In genomic region chr1:94417962-94418663, GRCh38 we compare ENCODE assay signal across 1 cellular context.
TF ChIP-seq lines count a peak whose summit lies in the region.

ABCD3 (plus strand) TSS chr1:94418389; CDS start chr1:94418479, 90 bp downstream.

TF ChIP-seq in K562, 482 proteins besides CTCF, POLR2A, EP300 and RAD21 (continued from another document and continues in another):
- TF ChIP-seq GMEB1 (CRISPR knock-in tag; IDR thresholded peaks at IDR 0.05): peak; percentile 67
- peak; percentile 53 for TF ChIP-seq E2F8 (IDR thresholded peaks at IDR 0.05; ENCODE audit: low read depth, partially characterized antibody)
- TF ChIP-seq ESRRA (IDR thresholded peaks at IDR 0.05; ENCODE audit: borderline replicate concordance, low read depth): no peak
- TF ChIP-seq BCL6 (CRISPR knock-in tag; IDR thresholded peaks at IDR 0.05): no peak
- TF ChIP-seq CHD7 (IDR thresholded peaks at IDR 0.05; ENCODE audit: low read depth, low read length): no peak
- no peak; the same call in 1 of the 2 replicates for TF ChIP-seq RFX1 (IDR thresholded peaks at IDR 0.05)
- peak; percentile 76 for TF ChIP-seq TAF1 (IDR thresholded peaks at IDR 0.05; ENCODE audit: control insufficient read depth, extremely low read depth, insufficient read depth, low read length, severe bottlenecking)
- TF ChIP-seq E2F4 (CRISPR knock-in tag; IDR thresholded peaks at IDR 0.05; ENCODE audit: low read depth): no peak
- TF ChIP-seq HDAC1 (IDR thresholded peaks at IDR 0.05): peak in 1 of 2 experiments; percentile 55; a peak in 2 of 4 replicates
- no peak for TF ChIP-seq ZBTB43 (CRISPR knock-in tag; IDR thresholded peaks at IDR 0.05)
- no peak for TF ChIP-seq ZNF134 (CRISPR knock-in tag; conservative IDR thresholded peaks at IDR 0.05)
- no peak for TF ChIP-seq AFF4 (CRISPR knock-in tag; IDR thresholded peaks at IDR 0.05)
- TF ChIP-seq UBTF (IDR thresholded peaks at IDR 0.05; ENCODE audit: borderline replicate concordance in 1 of 2, low read depth in 2 of 2, low read length in 2 of 2): peak; percentile 31 to 53; a peak in 1 of 4 replicates
- TF ChIP-seq CEBPZ (IDR thresholded peaks at IDR 0.05; ENCODE audit: borderline replicate concordance, low read depth, low read length): no peak
- no peak for TF ChIP-seq HMBOX1 (IDR thresholded peaks at IDR 0.05)
